Comparison of ENCODE assay signal across 8 cellular contexts in the genomic region with DNA sequence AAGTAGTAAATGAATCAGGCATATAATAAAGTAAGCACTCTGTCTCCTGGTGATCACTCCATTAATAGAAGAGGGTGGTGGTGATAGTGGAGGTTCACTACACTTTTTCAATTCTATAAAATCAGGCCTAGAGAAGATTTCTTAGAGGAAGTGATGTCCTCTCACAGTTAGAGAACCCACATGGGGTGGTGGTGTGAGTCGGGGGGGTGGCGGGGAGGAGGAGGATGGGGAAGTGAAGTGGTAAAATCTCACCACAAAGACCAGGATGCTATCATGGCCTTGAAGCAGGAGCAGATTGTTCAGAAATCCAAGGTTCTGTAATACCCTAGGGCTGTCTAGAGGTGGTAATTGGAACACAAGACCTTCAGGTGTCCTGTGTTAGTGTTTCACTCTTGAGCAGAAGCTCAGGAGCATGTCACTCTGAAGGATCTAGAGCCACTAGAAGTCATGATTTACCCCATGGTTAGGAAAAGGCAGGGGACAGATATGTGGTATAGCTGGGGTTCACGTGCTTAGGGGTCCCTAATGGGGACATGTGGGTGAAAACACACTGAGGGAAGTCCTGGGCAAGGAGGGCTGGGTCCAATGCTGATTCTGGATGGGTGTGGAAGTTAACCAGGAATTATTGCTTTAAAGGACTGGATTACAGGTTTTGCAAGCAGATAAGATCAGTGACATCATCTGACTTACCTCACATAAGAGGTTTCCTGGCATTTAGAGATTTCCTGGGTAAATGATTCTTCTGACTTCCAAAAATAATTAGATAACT. TPM values are rescaled to one million over a fixed set of nuclear protein-coding genes. Genes with fewer than 3 reads are reported as not detected.
DNase-seq lines count a peak whose midpoint lies in the region; ATAC-seq and TF ChIP-seq lines count a peak whose summit lies in the region.

No MANE protein-coding gene starts in this region.

- peaks cover 44% of the 10 kb centered on the region for H3K4me1 Mint-ChIP-seq in activated naive CD8-positive, alpha-beta T cell (ENCODE audit: low read depth)
- H3K4me1 Mint-ChIP-seq in naive thymus-derived CD4-positive, alpha-beta T cell = peaks cover 22 to 58% (median 36%) of the 10 kb centered on the region in 7 donors
- H3K4me1 Mint-ChIP-seq in chondrocyte (ENCODE audit: low read depth) = peaks cover 3% of the 10 kb centered on the region

- no peaks in the 10 kb centered on the region for H3K9me3 ChIP-seq in naive thymus-derived CD4-positive, alpha-beta T cell (ENCODE audit: control insufficient read depth in 2 of 3, low read length in 3 of 3)

- no peaks in the 10 kb centered on the region for H3K27me3 Mint-ChIP-seq in activated naive CD8-positive, alpha-beta T cell
- no peaks in the 10 kb centered on the region for H3K27me3 Mint-ChIP-seq in naive thymus-derived CD4-positive, alpha-beta T cell
- H3K27me3 Mint-ChIP-seq in chondrocyte (ENCODE audit: low read depth) = no peaks in the 10 kb centered on the region

- ATAC-seq in GM21381 (IDR thresholded peaks at IDR 0.05; ENCODE audit: unreplicated experiment) (peak; percentile 57), GM21723 (IDR thresholded peaks at IDR 0.05; ENCODE audit: unreplicated experiment) (no peak)
- peak; percentile 79 for ATAC-seq in naive thymus-derived CD4-positive, alpha-beta T cell

- CTCF ChIA-PET in naive thymus-derived CD4-positive, alpha-beta T cell (lab: Charles Lee) = interaction anchor here (0.9 to 2.1 kb wide), 4 partner anchors 17 to 31 kb away, joined by 4 to 7 read pairs (median 5); partner anchors contain the start of gene RNF125

- H3K36me3 Mint-ChIP-seq in activated naive CD8-positive, alpha-beta T cell = peaks cover 16% of the 10 kb centered on the region
- peaks cover 0 to 55% (median 36%) of the 10 kb centered on the region in 5 donors for H3K36me3 Mint-ChIP-seq in naive thymus-derived CD4-positive, alpha-beta T cell
- peaks cover 1% of the 10 kb centered on the region for H3K36me3 Mint-ChIP-seq in chondrocyte (ENCODE audit: low read depth)

- DNase-seq in NOMO-1 treated with dmso at 0.1 percent for 144 hours (lab: John Stamatoyannopoulos, UW; ENCODE audit: unreplicated experiment) (peak; percentile 22), NCI-H2227 treated with DMSO at 0.1 percent for 48 hours (lab: John Stamatoyannopoulos, UW) (no peak), chondrocyte (ENCODE audit: low spot score) (no peak), NCI-H82 (lab: John Stamatoyannopoulos, UW) (no peak)
- peak in 1 of 9 donors; percentile 23 for DNase-seq in naive thymus-derived CD4-positive, alpha-beta T cell

- peaks cover 5 to 35% (median 18%) of the 10 kb centered on the region in 3 experiments for H3K36me3 ChIP-seq in naive thymus-derived CD4-positive, alpha-beta T cell (ENCODE audit: control insufficient read depth in 2 of 3, insufficient read depth in 3 of 3, low read length in 3 of 3)

- no peaks in the 10 kb centered on the region for H3K27me3 ChIP-seq in naive thymus-derived CD4-positive, alpha-beta T cell (ENCODE audit: control insufficient read depth in 2 of 2, insufficient read depth in 2 of 2, low read length in 2 of 2)

- peak overlapping the region; percentile 92 for H3K27ac Mint-ChIP-seq in activated naive CD8-positive, alpha-beta T cell
- peak overlapping the region; percentile 10 to 89 (median 56) for H3K27ac Mint-ChIP-seq in naive thymus-derived CD4-positive, alpha-beta T cell
- no peak overlapping the region for H3K27ac Mint-ChIP-seq in chondrocyte (ENCODE audit: unreplicated experiment)

- no peak for TF ChIP-seq CTCF in chondrocyte (IDR thresholded peaks at IDR 0.05)

- H3K9me3 Mint-ChIP-seq in activated naive CD8-positive, alpha-beta T cell (ENCODE audit: low read depth) = no peaks in the 10 kb centered on the region
- no peaks in the 10 kb centered on the region for H3K9me3 Mint-ChIP-seq in naive thymus-derived CD4-positive, alpha-beta T cell
- H3K9me3 Mint-ChIP-seq in chondrocyte (ENCODE audit: low read depth) = no peaks in the 10 kb centered on the region

- POLR2A ChIA-PET in naive thymus-derived CD4-positive, alpha-beta T cell (lab: Charles Lee) = interaction anchor here (1.0 to 1.7 kb wide), 2 partner anchors 9 to 11 kb away, joined by 3 to 7 read pairs; no protein-coding TSS in a partner anchor

- peaks cover 21% of the 10 kb centered on the region in 2 donors for H3K4me1 ChIP-seq in naive thymus-derived CD4-positive, alpha-beta T cell (ENCODE audit: control insufficient read depth in 2 of 2, insufficient read depth in 2 of 2, low read length in 2 of 2)

- peak overlapping the region; percentile 57 for H3K4me3 Mint-ChIP-seq in activated naive CD8-positive, alpha-beta T cell
- peak overlapping the region; percentile 2 to 83 (median 56) for H3K4me3 Mint-ChIP-seq in naive thymus-derived CD4-positive, alpha-beta T cell
- H3K4me3 Mint-ChIP-seq in chondrocyte (ENCODE audit: unreplicated experiment) = no peak overlapping the region

- peak overlapping the region; percentile 35 for H3K27ac ChIP-seq in naive thymus-derived CD4-positive, alpha-beta T cell (ENCODE audit: low read depth, low read length)

- no peak overlapping the region for H3K4me3 ChIP-seq in naive thymus-derived CD4-positive, alpha-beta T cell (ENCODE audit: low read length)

- intact Hi-C loops in naive thymus-derived CD4-positive, alpha-beta T cell (cut with micrococcal nuclease) = loop anchor here (1.0 to 2.0 kb wide), 4 partner anchors 8 to 43 kb away; no protein-coding TSS in a partner anchor

RNA-seq across cellular contexts. Expression of gene RNF125, which starts 31.0 kb away (rescaled TPM):
- total RNA-seq in naive thymus-derived CD4-positive, alpha-beta T cell = 10 to 100 TPM; 30.3 to 59.8 (median 37.1) TPM
- polyA plus RNA-seq in naive thymus-derived CD4-positive, alpha-beta T cell = 10 to 100 TPM; 20.9 to 64.7 TPM
- total RNA-seq in chondrocyte = 0.51 to 0.87 TPM (median 0.60 TPM) in 3 replicates

RNA-seq across cellular contexts. Expression of gene RNF138, which starts 42.1 kb away (rescaled TPM):
- total RNA-seq in naive thymus-derived CD4-positive, alpha-beta T cell = 100 to 1,000 TPM in 1 of 5 experiments, 10 to 100 TPM in 4; 72.3 to 142 (median 80.7) TPM
- 100 to 1,000 TPM in 1 of 2 donors, 10 to 100 TPM in 1; 98.4 to 140 TPM for polyA plus RNA-seq in naive thymus-derived CD4-positive, alpha-beta T cell
- 13.5 to 20.2 TPM (median 19.0 TPM) in 3 replicates for total RNA-seq in chondrocyte

Comparison
In these comparisons a context has a peak if more than half of its experiments do, and no peak if none do; other contexts are left out.
1. RNA of gene RNF125, which starts 31.0 kb away (total RNA-seq): 30.3 to 59.8 TPM in naive thymus-derived CD4-positive, alpha-beta T cell; 0.51 to 0.87 TPM in chondrocyte; every median in the first group is over 10 times any median in the second.